In the genomic region with DNA sequence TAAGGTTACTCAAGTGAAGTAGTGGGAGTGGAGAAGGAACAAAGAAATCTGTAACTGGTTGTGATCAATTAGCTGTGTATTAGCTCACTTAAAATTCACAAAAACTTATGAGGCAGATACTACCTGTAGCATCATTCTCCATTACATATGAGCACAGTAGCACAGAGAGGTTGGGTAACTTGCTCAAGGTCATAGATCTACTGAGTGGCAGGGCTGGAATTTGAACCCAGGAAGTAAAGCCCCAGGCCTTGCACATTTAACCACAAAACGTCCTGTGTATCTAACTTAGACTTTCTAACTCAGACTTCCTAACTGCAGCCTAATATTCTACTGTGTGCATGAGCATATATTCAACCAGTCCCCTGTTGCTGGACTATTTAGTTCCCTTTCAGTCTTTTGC, we compare ENCODE assay signal across 1 cellular context.
TF ChIP-seq lines count a peak whose summit lies in the region.

No MANE protein-coding gene starts in this region.

TF ChIP-seq in WTC11, 78 proteins besides CTCF, POLR2A, EP300 and RAD21 (continued from another document):
- TF ChIP-seq, protein P1, sequence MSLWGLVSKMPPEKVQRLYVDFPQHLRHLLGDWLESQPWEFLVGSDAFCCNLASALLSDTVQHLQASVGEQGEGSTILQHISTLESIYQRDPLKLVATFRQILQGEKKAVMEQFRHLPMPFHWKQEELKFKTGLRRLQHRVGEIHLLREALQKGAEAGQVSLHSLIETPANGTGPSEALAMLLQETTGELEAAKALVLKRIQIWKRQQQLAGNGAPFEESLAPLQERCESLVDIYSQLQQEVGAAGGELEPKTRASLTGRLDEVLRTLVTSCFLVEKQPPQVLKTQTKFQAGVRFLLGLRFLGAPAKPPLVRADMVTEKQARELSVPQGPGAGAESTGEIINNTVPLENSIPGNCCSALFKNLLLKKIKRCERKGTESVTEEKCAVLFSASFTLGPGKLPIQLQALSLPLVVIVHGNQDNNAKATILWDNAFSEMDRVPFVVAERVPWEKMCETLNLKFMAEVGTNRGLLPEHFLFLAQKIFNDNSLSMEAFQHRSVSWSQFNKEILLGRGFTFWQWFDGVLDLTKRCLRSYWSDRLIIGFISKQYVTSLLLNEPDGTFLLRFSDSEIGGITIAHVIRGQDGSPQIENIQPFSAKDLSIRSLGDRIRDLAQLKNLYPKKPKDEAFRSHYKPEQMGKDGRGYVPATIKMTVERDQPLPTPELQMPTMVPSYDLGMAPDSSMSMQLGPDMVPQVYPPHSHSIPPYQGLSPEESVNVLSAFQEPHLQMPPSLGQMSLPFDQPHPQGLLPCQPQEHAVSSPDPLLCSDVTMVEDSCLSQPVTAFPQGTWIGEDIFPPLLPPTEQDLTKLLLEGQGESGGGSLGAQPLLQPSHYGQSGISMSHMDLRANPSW (CRISPR knock-in tag; conservative IDR thresholded peaks at IDR 0.05; ENCODE audit: low read depth): no peak
- TF ChIP-seq ZNF138 (CRISPR knock-in tag; conservative IDR thresholded peaks at IDR 0.05) (no peak), RORB (CRISPR knock-in tag; IDR thresholded peaks at IDR 0.05) (no peak), JAZF1 (CRISPR knock-in tag; IDR thresholded peaks at IDR 0.05) (no peak), ZNF219 (CRISPR knock-in tag; IDR thresholded peaks at IDR 0.05; ENCODE audit: borderline replicate concordance) (no peak), CREM (CRISPR knock-in tag; IDR thresholded peaks at IDR 0.05) (no peak)
- TF ChIP-seq, protein P2, sequence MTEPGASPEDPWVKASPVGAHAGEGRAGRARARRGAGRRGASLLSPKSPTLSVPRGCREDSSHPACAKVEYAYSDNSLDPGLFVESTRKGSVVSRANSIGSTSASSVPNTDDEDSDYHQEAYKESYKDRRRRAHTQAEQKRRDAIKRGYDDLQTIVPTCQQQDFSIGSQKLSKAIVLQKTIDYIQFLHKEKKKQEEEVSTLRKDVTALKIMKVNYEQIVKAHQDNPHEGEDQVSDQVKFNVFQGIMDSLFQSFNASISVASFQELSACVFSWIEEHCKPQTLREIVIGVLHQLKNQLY (CRISPR knock-in tag; IDR thresholded peaks at IDR 0.05): no peak
- TF ChIP-seq, protein P3, sequence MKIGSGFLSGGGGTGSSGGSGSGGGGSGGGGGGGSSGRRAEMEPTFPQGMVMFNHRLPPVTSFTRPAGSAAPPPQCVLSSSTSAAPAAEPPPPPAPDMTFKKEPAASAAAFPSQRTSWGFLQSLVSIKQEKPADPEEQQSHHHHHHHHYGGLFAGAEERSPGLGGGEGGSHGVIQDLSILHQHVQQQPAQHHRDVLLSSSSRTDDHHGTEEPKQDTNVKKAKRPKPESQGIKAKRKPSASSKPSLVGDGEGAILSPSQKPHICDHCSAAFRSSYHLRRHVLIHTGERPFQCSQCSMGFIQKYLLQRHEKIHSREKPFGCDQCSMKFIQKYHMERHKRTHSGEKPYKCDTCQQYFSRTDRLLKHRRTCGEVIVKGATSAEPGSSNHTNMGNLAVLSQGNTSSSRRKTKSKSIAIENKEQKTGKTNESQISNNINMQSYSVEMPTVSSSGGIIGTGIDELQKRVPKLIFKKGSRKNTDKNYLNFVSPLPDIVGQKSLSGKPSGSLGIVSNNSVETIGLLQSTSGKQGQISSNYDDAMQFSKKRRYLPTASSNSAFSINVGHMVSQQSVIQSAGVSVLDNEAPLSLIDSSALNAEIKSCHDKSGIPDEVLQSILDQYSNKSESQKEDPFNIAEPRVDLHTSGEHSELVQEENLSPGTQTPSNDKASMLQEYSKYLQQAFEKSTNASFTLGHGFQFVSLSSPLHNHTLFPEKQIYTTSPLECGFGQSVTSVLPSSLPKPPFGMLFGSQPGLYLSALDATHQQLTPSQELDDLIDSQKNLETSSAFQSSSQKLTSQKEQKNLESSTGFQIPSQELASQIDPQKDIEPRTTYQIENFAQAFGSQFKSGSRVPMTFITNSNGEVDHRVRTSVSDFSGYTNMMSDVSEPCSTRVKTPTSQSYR (CRISPR knock-in tag; IDR thresholded peaks at IDR 0.05): no peak
